ENCODE assay signal across 19 cellular contexts in genomic region chr5:140432212-140432611, GRCh38. TPM values are rescaled to one million over a fixed set of nuclear protein-coding genes. Genes with fewer than 3 reads are reported as not detected.
DNase-seq lines count a peak whose midpoint lies in the region; ATAC-seq, FAIRE-seq and TF ChIP-seq lines count a peak whose summit lies in the region.
"Had no signal": no experiment of that assay in that cellular context is flagged by ENCODE, and none has a peak within 500 bp of the region (broad histone marks: within the 10 kb centered on the region; RNA-seq: fewer than 3 reads in every experiment).

No MANE protein-coding gene starts in this region.

- no peak overlapping the region for H3K4me3 ChIP-seq in upper lobe of left lung

- no peaks in the 10 kb centered on the region for H3K27me3 ChIP-seq in upper lobe of left lung
- H3K27me3 ChIP-seq: BE2C had no signal

- WGBS in upper lobe of left lung, 2 donors = 70 to 75% methylated on average over 1 of the region's 1 CpG

- peaks cover 34% of the 10 kb centered on the region for H3K36me3 Mint-ChIP-seq in activated T-helper 17 cell treated with anti-CD3 and anti-CD28 coated beads, Interleukin-2, amount 50 U/mL, for 72 hours (ENCODE audit: low read depth)
- peaks cover 14% of the 10 kb centered on the region for H3K36me3 Mint-ChIP-seq in memory B cell

- peaks cover 0 to 13% (median 6%) of the 10 kb centered on the region in 4 donors for H3K36me3 ChIP-seq in upper lobe of left lung

- no peak overlapping the region for H3K27ac ChIP-seq in upper lobe of left lung

- no peak overlapping the region for H3K4me3 Mint-ChIP-seq in activated T-helper 17 cell treated with anti-CD3 and anti-CD28 coated beads, Interleukin-2, amount 50 U/mL, for 72 hours
- no peak overlapping the region for H3K4me3 Mint-ChIP-seq in memory B cell
- H3K4me3 Mint-ChIP-seq: CD8-positive, alpha-beta memory T cell; H9 had no signal

- intact Hi-C loops in sciatic nerve (cut with DNase I) = no loop called here

- H3K27me3 Mint-ChIP-seq in activated T-helper 17 cell treated with anti-CD3 and anti-CD28 coated beads, Interleukin-2, amount 50 U/mL, for 72 hours = no peaks in the 10 kb centered on the region
- no peaks in the 10 kb centered on the region for H3K27me3 Mint-ChIP-seq in memory B cell
- H3K27me3 Mint-ChIP-seq: CD4-positive, CD25-positive, alpha-beta regulatory T cell; CD8-positive, alpha-beta memory T cell had no signal

- FAIRE-seq in H54 (lab: Jason Lieb, UNC) = peak; percentile 20
- FAIRE-seq: A204.1 had no signal

- TF ChIP-seq POLR2A in H54 (IDR thresholded peaks at IDR 0.05; ENCODE audit: low read depth, low read length) (no peak), upper lobe of left lung (IDR thresholded peaks at IDR 0.05) (no peak)

- no peak for TF ChIP-seq CTCF in upper lobe of left lung (IDR thresholded peaks at IDR 0.05)

- no peak for TF ChIP-seq EP300 in upper lobe of left lung (IDR thresholded peaks at IDR 0.05)

- peaks cover 0 to 15% (median 4%) of the 10 kb centered on the region in 4 donors for H3K4me1 ChIP-seq in upper lobe of left lung

- peak overlapping the region; percentile 25 for H3K27ac Mint-ChIP-seq in activated T-helper 17 cell treated with anti-CD3 and anti-CD28 coated beads, Interleukin-2, amount 50 U/mL, for 72 hours
- H3K27ac Mint-ChIP-seq in memory B cell = peak overlapping the region; percentile 3
- H3K27ac Mint-ChIP-seq: CD4-positive, CD25-positive, alpha-beta regulatory T cell had no signal

- no peak for ATAC-seq in activated T-helper 17 cell treated with anti-CD3 and anti-CD28 coated beads, Interleukin-2, amount 50 U/mL, for 72 hours (replicated peaks)
- ATAC-seq in memory B cell (ENCODE audit: low read depth) = no peak
- no peak for ATAC-seq in HG02798 (IDR thresholded peaks at IDR 0.05; ENCODE audit: poor library complexity, unreplicated experiment)
- ATAC-seq in sciatic nerve = no peak
- no peak for ATAC-seq in upper lobe of left lung (ENCODE audit: low FRiP score in 2 of 2)

- peaks cover 15% of the 10 kb centered on the region for H3K4me1 Mint-ChIP-seq in activated T-helper 17 cell treated with anti-CD3 and anti-CD28 coated beads, Interleukin-2, amount 50 U/mL, for 72 hours
- H3K4me1 Mint-ChIP-seq in memory B cell = peaks cover 20% of the 10 kb centered on the region
- H3K4me1 Mint-ChIP-seq: H9 had no signal

- no peaks in the 10 kb centered on the region for H3K9me3 ChIP-seq in upper lobe of left lung
- H3K9me3 ChIP-seq: BE2C had no signal

- DNase-seq in H54 (ENCODE audit: insufficient read length, low spot score) = no peak
- DNase-seq in memory B cell (ENCODE audit: low spot score in 2 of 2) = no peak
- DNase-seq in sciatic nerve (ENCODE audit: low spot score) = no peak
- no peak for DNase-seq in upper lobe of left lung
- DNase-seq: ACHN; BE2C; C1 segment of cervical spinal cord; CD4-positive, CD25-positive, alpha-beta regulatory T cell; CD8-positive, alpha-beta memory T cell; COR-L47; DMS 273 treated with DMSO at 0.1 percent for 48 hours; DMS53; DND-41; GDM1; GOT3; H9 had no signal

- H3K9me3 Mint-ChIP-seq in activated T-helper 17 cell treated with anti-CD3 and anti-CD28 coated beads, Interleukin-2, amount 50 U/mL, for 72 hours = no peaks in the 10 kb centered on the region
- H3K9me3 Mint-ChIP-seq in memory B cell = peaks cover 2% of the 10 kb centered on the region
- H3K9me3 Mint-ChIP-seq: CD8-positive, alpha-beta memory T cell had no signal

RNA-seq across cellular contexts. Expression of gene ANKHD1, which starts 30.6 kb away (rescaled TPM):
- 100 to 1,000 TPM in 1 of 2 donors, 10 to 100 TPM in 1; 94.5 to 119 TPM for total RNA-seq in activated T-helper 17 cell treated with anti-CD3 and anti-CD28 coated beads, Interleukin-2, amount 50 U/mL, for 72 hours
- total RNA-seq in sciatic nerve (144 TPM), upper lobe of left lung (100 to 1,000 TPM in 5 of 6 donors, 10 to 100 TPM in 1; 97.0 to 338 (median 135) TPM)
